5 cellular contexts compared by ENCODE assay signal in genomic region chr14:19402097-19402496, GRCh38. TPM values are rescaled to one million over a fixed set of nuclear protein-coding genes. Genes with fewer than 3 reads are reported as not detected.
"Had no signal": no experiment of that assay in that cellular context is flagged by ENCODE, and none has a peak within 500 bp of the region (broad histone marks: within the 10 kb centered on the region; RNA-seq: fewer than 3 reads in every experiment).

No MANE protein-coding gene starts in this region.

RNA-seq across cellular contexts. Expression of gene POTEG, which starts 32.0 kb away (rescaled TPM):
- total RNA-seq: HepG2, HT-29, IMR-90, K562 had no signal
- polyA plus RNA-seq: HepG2, IgD-negative memory B cell, IMR-90, K562 had no signal
